8 cellular contexts compared by ENCODE assay signal in the genomic region with DNA sequence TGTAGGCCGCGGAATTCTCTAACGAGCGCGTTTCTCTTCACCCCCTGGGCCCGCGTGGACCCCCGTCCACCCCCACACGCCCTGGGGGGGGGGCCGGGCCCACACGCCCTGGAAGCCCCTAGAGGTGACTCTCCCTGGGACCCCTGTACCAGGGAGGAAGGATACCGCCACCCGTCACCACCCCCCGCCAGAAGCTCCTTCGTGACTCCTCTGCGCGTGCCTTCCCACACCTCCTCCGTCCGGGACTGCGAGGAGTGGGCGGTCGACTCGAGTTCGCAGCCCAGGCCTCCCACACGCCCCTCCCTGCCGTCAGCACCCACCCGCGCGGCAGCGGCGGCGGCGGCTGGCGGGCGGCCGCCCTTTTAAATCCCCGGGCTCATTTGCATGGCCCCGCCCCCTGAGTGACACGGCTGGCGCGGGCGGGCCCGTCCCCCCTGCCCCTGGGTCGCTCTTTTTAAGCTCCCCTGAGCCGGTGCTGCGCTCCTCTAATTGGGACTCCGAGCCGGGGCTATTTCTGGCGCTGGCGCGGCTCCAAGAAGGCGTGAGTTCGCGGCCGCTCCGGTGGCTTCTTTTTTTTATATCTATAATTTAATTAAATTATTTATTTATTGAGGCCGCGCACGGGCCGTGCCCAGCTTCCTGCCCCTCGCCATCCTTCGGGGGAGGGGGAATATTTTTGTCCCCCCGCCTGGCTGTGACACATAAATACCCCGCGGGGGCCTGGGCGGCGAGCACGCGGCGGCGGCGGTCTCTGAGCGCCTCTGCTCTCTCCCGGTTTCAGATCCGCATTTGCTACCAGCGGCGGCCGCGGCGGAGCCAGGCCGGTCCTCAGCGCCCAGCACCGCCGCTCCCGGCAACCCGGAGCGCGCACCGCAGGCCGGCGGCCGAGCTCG. TPM values are rescaled to one million over a fixed set of nuclear protein-coding genes. Genes with fewer than 3 reads are reported as not detected.
DNase-seq lines count a peak whose midpoint lies in the region; ATAC-seq, FAIRE-seq and TF ChIP-seq lines count a peak whose summit lies in the region.

A gene with protein sequence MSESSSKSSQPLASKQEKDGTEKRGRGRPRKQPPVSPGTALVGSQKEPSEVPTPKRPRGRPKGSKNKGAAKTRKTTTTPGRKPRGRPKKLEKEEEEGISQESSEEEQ (plus strand): TSS at position 451 of the 893 bp plus-strand sequence. CDS start 3,908 bp downstream, outside the sequence.

- no peaks in the 10 kb centered on the region for H3K27me3 ChIP-seq in PC-9 (ENCODE audit: insufficient read depth, low read depth)
- H3K27me3 ChIP-seq in esophagus (ENCODE audit: control insufficient read depth in 1 of 2, insufficient read depth in 2 of 2, low read length in 2 of 2) = no peaks in the 10 kb centered on the region
- no peaks in the 10 kb centered on the region for H3K27me3 ChIP-seq in muscle layer of colon (ENCODE audit: control insufficient read depth in 1 of 2, insufficient read depth in 2 of 2, low read length in 2 of 2)

- peak within 1 kb of the TSS; percentile 95 for H3K4me2 ChIP-seq in PC-9

- no peak for TF ChIP-seq RAD21 in Ishikawa (IDR thresholded peaks at IDR 0.05; ENCODE audit: low read depth)

- no peaks in the 10 kb centered on the region for H3K9me2 ChIP-seq in PC-9 (ENCODE audit: insufficient read depth)

- intact Hi-C loops in PC-9 (cut with micrococcal nuclease; ENCODE audit: unreplicated experiment) = loop anchor here (1.0 kb wide), 1 partner anchor 8 kb away; no protein-coding TSS in a partner anchor

- FAIRE-seq in D721Med (lab: Jason Lieb, UNC) = no peak

- peaks cover 23% of the 10 kb centered on the region for H4K20me1 ChIP-seq in PC-9 (ENCODE audit: insufficient read depth)

- H3K9me3 ChIP-seq in PC-9 (ENCODE audit: insufficient read depth, low read depth) (no peaks in the 10 kb centered on the region), esophagus (ENCODE audit: control insufficient read depth in 2 of 2, insufficient read depth in 1 of 2, low read depth in 1 of 2, low read length in 1 of 2) (no peaks in the 10 kb centered on the region), muscle layer of colon (ENCODE audit: low read length) (no peaks in the 10 kb centered on the region)

- TF ChIP-seq CTCF in D721Med (IDR thresholded peaks at IDR 0.05; ENCODE audit: insufficient read depth, missing control alignments) = no peak
- no peak for TF ChIP-seq CTCF in PC-9 (conservative IDR thresholded peaks at IDR 0.05)

- H3K27ac ChIP-seq in PC-9 (peak within 1 kb of the TSS; percentile 97), esophagus (ENCODE audit: low read depth in 2 of 2, low read length in 1 of 2) (peak within 1 kb of the TSS; percentile 96 to 98), muscle layer of colon (ENCODE audit: low read depth, low read length) (peak within 1 kb of the TSS; percentile 83)

- peak; percentile 61 for ATAC-seq in GM21528 (IDR thresholded peaks at IDR 0.05; ENCODE audit: low FRiP score, unreplicated experiment)

- peaks cover 35% of the 10 kb centered on the region for H3K36me3 ChIP-seq in PC-9 (ENCODE audit: low read depth)
- peaks cover 4 to 9% of the 10 kb centered on the region in 2 donors for H3K36me3 ChIP-seq in esophagus (ENCODE audit: control insufficient read depth in 2 of 2, insufficient read depth in 2 of 2, low read length in 1 of 2)
- H3K36me3 ChIP-seq in muscle layer of colon (ENCODE audit: insufficient read depth, low read length) = peaks cover 4% of the 10 kb centered on the region

- peak; percentile 95 for DNase-seq in D721Med (ENCODE audit: insufficient read length, low spot score)
- peak; percentile 86 for DNase-seq in PC-9
- DNase-seq in activated T-cell treated with anti-CD3 and anti-CD28 coated beads, Interleukin-2, amount 50 U/mL, for 1 hour = peak; percentile 92
- DNase-seq in stimulated activated CD8-positive, alpha-beta memory T cell treated with anti-CD3 and anti-CD28 coated beads, Interleukin-7, amount 100 ng/mL, for 24 hours (ENCODE audit: low read depth) = peak; percentile 79

- 1 to 2% methylated on average over 75 to 93 of the region's 93 CpGs for WGBS in esophagus, 2 donors

- H3F3A ChIP-seq in PC-9 (ENCODE audit: insufficient read depth, low read depth) = peaks cover 80% of the 10 kb centered on the region

- H2AFZ ChIP-seq in PC-9 = no peak within 1 kb of the TSS

- TF ChIP-seq EP300 in Ishikawa (IDR thresholded peaks at IDR 0.05; ENCODE audit: borderline replicate concordance) = peak; percentile 35; the same call in 1 of the 2 replicates

- POLR2A ChIA-PET in PC-9 (lab: Charles Lee; ENCODE audit: unreplicated experiment) = interaction anchor here (0.6 to 1.0 kb wide), 19 partner anchors 10 to 982 kb away, joined by 3 to 18 read pairs (median 7); no protein-coding TSS in a partner anchor

- peaks cover 48% of the 10 kb centered on the region for H3K79me2 ChIP-seq in PC-9 (ENCODE audit: low read depth)

- H3K4me3 ChIP-seq in PC-9 (peak within 1 kb of the TSS; percentile 94), esophagus (ENCODE audit: low read depth in 1 of 2, low read length in 2 of 2) (peak within 1 kb of the TSS; percentile 75 to 81), muscle layer of colon (ENCODE audit: low read depth in 1 of 2, low read length in 2 of 2) (peak within 1 kb of the TSS; percentile 58 to 66)

- H3K4me1 ChIP-seq in PC-9 (replicated peaks; ENCODE audit: insufficient read depth) (peaks cover 52% of the 10 kb centered on the region), esophagus (ENCODE audit: control insufficient read depth in 2 of 2, insufficient read depth in 2 of 2, low read length in 1 of 2) (peaks cover 2 to 4% of the 10 kb centered on the region in 2 donors), muscle layer of colon (ENCODE audit: insufficient read depth, low read length) (peaks cover 11% of the 10 kb centered on the region)

- no TSS peak for BruUV-seq in PC-9 (replicated peaks; lab: Mats Ljungman, UMichigan)

- CTCF ChIA-PET in PC-9 (lab: Charles Lee) = interaction anchor here (0.7 to 0.8 kb wide), 2 partner anchors 8 to 508 kb away, joined by 3 to 5 read pairs; no protein-coding TSS in a partner anchor

- H3K9ac ChIP-seq in muscle layer of colon (ENCODE audit: low read length) = peak within 1 kb of the TSS; percentile 49

TF ChIP-seq in Ishikawa, 13 proteins besides CTCF, POLR2A, EP300 and RAD21:
- TF ChIP-seq TAF1 (IDR thresholded peaks at IDR 0.05; ENCODE audit: low read depth) (peak; percentile 46; the same call in 1 of the 2 replicates), CREB1 (IDR thresholded peaks at IDR 0.05; ENCODE audit: low read depth) (peak; percentile 58), CEBPB (IDR thresholded peaks at IDR 0.05) (no peak), EGR1 (IDR thresholded peaks at IDR 0.05) (peak; percentile 84), YY1 (IDR thresholded peaks at IDR 0.05; ENCODE audit: low read depth) (no peak), ZBTB7A (IDR thresholded peaks at IDR 0.05; ENCODE audit: low read depth) (peak; percentile 79; the same call in 1 of the 2 replicates), NFIC (IDR thresholded peaks at IDR 0.05) (peak; percentile 75), TCF12 (IDR thresholded peaks at IDR 0.05; ENCODE audit: low read depth) (no peak)
- TF ChIP-seq, protein P1, sequence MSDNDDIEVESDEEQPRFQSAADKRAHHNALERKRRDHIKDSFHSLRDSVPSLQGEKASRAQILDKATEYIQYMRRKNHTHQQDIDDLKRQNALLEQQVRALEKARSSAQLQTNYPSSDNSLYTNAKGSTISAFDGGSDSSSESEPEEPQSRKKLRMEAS (IDR thresholded peaks at IDR 0.05) = peak; percentile 26

RNA-seq across cellular contexts. Expression of the gene that starts here (rescaled TPM):
- 1,825 and 1,951 TPM in 2 replicates for total RNA-seq in PC-9 (2021)
- polyA plus RNA-seq in esophagus = 100 to 1,000 TPM; 202 to 211 TPM

Comparison
In these comparisons a context has a peak if more than half of its experiments do, and no peak if none do; other contexts are left out.
1. Peak in every context shown above with its lines: DNase-seq, ATAC-seq, H3K4me3 ChIP-seq and H3K27ac ChIP-seq.